In the genomic region with DNA sequence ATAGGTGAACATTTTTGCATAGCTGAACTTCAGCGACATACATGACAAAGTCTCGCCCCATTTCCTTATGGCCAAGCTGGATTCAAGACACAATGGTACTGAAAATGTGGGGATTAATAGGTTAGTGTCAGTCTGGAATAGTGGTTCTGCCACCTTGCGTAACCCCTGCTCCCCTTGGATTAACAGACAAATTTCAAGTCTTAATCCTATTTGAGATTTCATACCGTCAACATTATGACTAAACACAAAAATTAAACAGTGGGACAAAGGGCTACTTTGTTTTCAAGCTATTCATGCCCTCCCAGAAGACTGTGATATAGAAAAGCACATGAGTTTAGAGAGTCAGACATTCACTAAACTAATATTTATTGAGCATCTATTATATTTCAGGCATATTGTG, we compare ENCODE assay signal across 17 cellular contexts.
"Had no signal": no experiment of that assay in that cellular context is flagged by ENCODE, and none has a peak within 500 bp of the region (broad histone marks: within the 10 kb centered on the region; RNA-seq: fewer than 3 reads in every experiment).

No MANE protein-coding gene starts in this region.

- DNase-seq: activated CD4-positive, alpha-beta memory T cell treated with anti-CD3 and anti-CD28 coated beads, Interleukin-2, amount 10 ng/mL, durations not matched to agents 7 days and 5 days; activated CD4-positive, alpha-beta T cell treated with anti-CD3 and anti-CD28 coated beads for 4 hours; activated naive CD8-positive, alpha-beta T cell treated with anti-CD3 and anti-CD28 coated beads for 36 hours; activated T-cell treated with anti-CD3 and anti-CD28 coated beads, Interleukin-2, amount 50 U/mL, for 48 hours; dermis blood vessel endothelial cell; erythroblast; islet precursor cell; naive thymus-derived CD8-positive, alpha-beta T cell; small intestine; stimulated activated CD4-positive, alpha-beta T cell treated with anti-CD3 and anti-CD28 coated beads, Interleukin-4, amount 100 ng/mL, for 24 hours; stimulated activated naive CD8-positive, alpha-beta T cell treated with anti-CD3 and anti-CD28 coated beads, Interleukin-15, amount 100 ng/mL, for 72 hours; T-helper 2 cell; upper lobe of left lung had no signal

- H3K27me3 ChIP-seq: ascending aorta, right atrium auricular region, upper lobe of left lung had no signal

- H3K4me3 ChIP-seq: ascending aorta, lung, right atrium auricular region, upper lobe of left lung had no signal

- H3K27ac ChIP-seq: ascending aorta, right atrium auricular region, upper lobe of left lung had no signal

- H3K36me3 ChIP-seq: ascending aorta, right atrium auricular region had no signal

- H3K9me3 Mint-ChIP-seq: activated CD4-positive, alpha-beta memory T cell treated with anti-CD3 and anti-CD28 coated beads, Interleukin-2, amount 10 ng/mL, durations not matched to agents 7 days and 5 days; naive thymus-derived CD8-positive, alpha-beta T cell had no signal

- ATAC-seq: WTC11 had no signal

- H3K4me3 Mint-ChIP-seq: activated CD4-positive, alpha-beta memory T cell treated with anti-CD3 and anti-CD28 coated beads, Interleukin-2, amount 10 ng/mL, durations not matched to agents 7 days and 5 days; activated naive CD8-positive, alpha-beta T cell treated with anti-CD3 and anti-CD28 coated beads for 36 hours; naive thymus-derived CD8-positive, alpha-beta T cell; stimulated activated naive CD8-positive, alpha-beta T cell treated with anti-CD3 and anti-CD28 coated beads, Interleukin-15, amount 100 ng/mL, for 72 hours; WTC11 had no signal

- H3K9me3 ChIP-seq: ascending aorta, right atrium auricular region, upper lobe of left lung had no signal

- H3K36me3 Mint-ChIP-seq: WTC11 had no signal

- H3K27ac Mint-ChIP-seq: activated CD4-positive, alpha-beta memory T cell treated with anti-CD3 and anti-CD28 coated beads, Interleukin-2, amount 10 ng/mL, durations not matched to agents 7 days and 5 days; activated naive CD8-positive, alpha-beta T cell treated with anti-CD3 and anti-CD28 coated beads for 36 hours; WTC11 had no signal
